6 cellular contexts compared by ENCODE assay signal in genomic region chr22:21490556-21490955, GRCh38. TPM values are rescaled to one million over a fixed set of nuclear protein-coding genes. Genes with fewer than 3 reads are reported as not detected.
DNase-seq lines count a peak whose midpoint lies in the region; TF ChIP-seq lines count a peak whose summit lies in the region.
"Not testable (repeated sequence)": the region's sequence is repeated elsewhere in the genome, so short reads cannot be mapped to it uniquely, and the experiment has no call there.

No MANE protein-coding gene starts in this region.

- H3K4me3 ChIP-seq in WERI-Rb-1 (ENCODE audit: low read depth, low read length); coronary artery; esophagus muscularis mucosa; neural progenitor cell: not testable (repeated sequence)

- H3K23ac ChIP-seq in H9 (ENCODE audit: insufficient read length, low read depth, low read length) = not testable (repeated sequence)

- H3K18ac ChIP-seq in H9 (ENCODE audit: insufficient read length, low read depth, low read length) = not testable (repeated sequence)

- H2BK120ac ChIP-seq in H9 (ENCODE audit: low read depth, low read length, poor library complexity, severe bottlenecking) = not testable (repeated sequence)

- not testable (repeated sequence) for H3K79me2 ChIP-seq in H9 (ENCODE audit: insufficient read depth, low read length); neural progenitor cell (ENCODE audit: low read depth)

- not testable (repeated sequence) for H4K91ac ChIP-seq in H9 (ENCODE audit: insufficient read length, low read depth, low read length)

- H3K14ac ChIP-seq in H9 (ENCODE audit: insufficient read depth, low read length) = not testable (repeated sequence)

- not testable (repeated sequence) for TF ChIP-seq POLR2A in esophagus muscularis mucosa (IDR thresholded peaks at IDR 0.05; ENCODE audit: low read depth)

- not testable (repeated sequence) for H2BK20ac ChIP-seq in H9 (ENCODE audit: low read depth, low read length, poor library complexity, severe bottlenecking)

- not testable (repeated sequence) for H3K4me2 ChIP-seq in H9 (ENCODE audit: insufficient read depth, insufficient read length, low read length); neural progenitor cell

- TF ChIP-seq CTCF in H9 (conservative IDR thresholded peaks at IDR 0.05); WERI-Rb-1 (IDR thresholded peaks at IDR 0.05; ENCODE audit: low read depth, low read length); coronary artery (IDR thresholded peaks at IDR 0.05); esophagus muscularis mucosa (IDR thresholded peaks at IDR 0.05); neural progenitor cell (IDR thresholded peaks at IDR 0.05): not testable (repeated sequence)

- intact Hi-C loops in esophagus muscularis mucosa (cut with DNase I) = not testable (repeated sequence)

- not testable (repeated sequence) for H2BK12ac ChIP-seq in H9 (ENCODE audit: insufficient read length, low read depth, low read length)

- H3K27ac ChIP-seq in H9 (ENCODE audit: insufficient read length, low read depth, low read length); coronary artery; esophagus muscularis mucosa (replicated peaks in 1 of 4); neural progenitor cell: not testable (repeated sequence)
- H3K27ac ChIP-seq in WERI-Rb-1 = peak overlapping the region; percentile 55; the same call in 1 of the 2 replicates

- not testable (repeated sequence) for H3K56ac ChIP-seq in H9 (ENCODE audit: insufficient read length, low read depth, low read length)

- not testable (repeated sequence) for H3K4me3 Mint-ChIP-seq in H9, neural progenitor cell

- H2AK5ac ChIP-seq in H9 (ENCODE audit: insufficient read length, low read length) = not testable (repeated sequence)

- not testable (repeated sequence) for H2BK15ac ChIP-seq in H9 (ENCODE audit: low read depth, low read length)

- DNase-seq in H9 (peak; percentile 9), coronary artery (ENCODE audit: low spot score) (peak; percentile 40), esophagus muscularis mucosa (ENCODE audit: extremely low spot score) (peak; percentile 62), neural progenitor cell (ENCODE audit: low spot score) (peak; percentile 1), retina (peak; percentile 1)
- not testable (repeated sequence) for DNase-seq in WERI-Rb-1

- H4K20me1 ChIP-seq in H9 (ENCODE audit: control insufficient read depth, insufficient read depth, insufficient read length); neural progenitor cell (ENCODE audit: low read depth): not testable (repeated sequence)

- not testable (repeated sequence) for H3K27me3 Mint-ChIP-seq in H9 (ENCODE audit: low read depth); neural progenitor cell (ENCODE audit: insufficient read depth, low read depth)

- H3K23me2 ChIP-seq in H9 (ENCODE audit: insufficient read length, low read depth, low read length, poor library complexity, severe bottlenecking) = not testable (repeated sequence)

- not testable (repeated sequence) for H3K36me3 Mint-ChIP-seq in H9 (ENCODE audit: insufficient read depth in 1 of 3, low read depth in 3 of 3); neural progenitor cell

- not testable (repeated sequence) for H3K36me3 ChIP-seq in WERI-Rb-1, esophagus muscularis mucosa, neural progenitor cell

- H3K4me1 Mint-ChIP-seq in H9, neural progenitor cell: not testable (repeated sequence)

- not testable (repeated sequence) for H3K27me3 ChIP-seq in H9 (ENCODE audit: insufficient read depth, low read length); WERI-Rb-1 (ENCODE audit: insufficient read depth, low read depth, severe bottlenecking); esophagus muscularis mucosa; neural progenitor cell

- H3K79me1 ChIP-seq in H9 (ENCODE audit: insufficient read depth, low read depth, low read length, poor library complexity, severe bottlenecking) = not testable (repeated sequence)

- WGBS in H9 (ENCODE audit: extremely low coverage, insufficient read length, low lambda C conversion rate) = no CpG with 5 or more reads among the region's 6 CpGs
- WGBS in esophagus muscularis mucosa = 98% methylated on average over 6 of the region's 6 CpGs

- not testable (repeated sequence) for TF ChIP-seq EP300 in esophagus muscularis mucosa (IDR thresholded peaks at IDR 0.05)

- H2BK5ac ChIP-seq in H9 (ENCODE audit: insufficient read length, low read length) = not testable (repeated sequence)

- not testable (repeated sequence) for H3K4ac ChIP-seq in H9 (ENCODE audit: low read depth, low read length)

- not testable (repeated sequence) for H4K5ac ChIP-seq in H9 (ENCODE audit: insufficient read length, low read depth, low read length)

- not testable (repeated sequence) for H3K9me3 Mint-ChIP-seq in H9, neural progenitor cell

- H3T11ph ChIP-seq in H9 (ENCODE audit: low read length) = not testable (repeated sequence)

- H2AFZ ChIP-seq in H9 (ENCODE audit: low read length); neural progenitor cell (replicated peaks): not testable (repeated sequence)

- H3K27ac Mint-ChIP-seq in H9, neural progenitor cell: not testable (repeated sequence)

- H3K9ac ChIP-seq in H9 (ENCODE audit: extremely low read depth, insufficient read length, low read length); neural progenitor cell: not testable (repeated sequence)

- H4K8ac ChIP-seq in H9 (replicated peaks; ENCODE audit: insufficient read length, low read depth, low read length) = not testable (repeated sequence)

- H3K4me1 ChIP-seq in H9 (ENCODE audit: insufficient read depth, low read length); esophagus muscularis mucosa; neural progenitor cell: not testable (repeated sequence)

- not testable (repeated sequence) for H3K9me3 ChIP-seq in H9 (ENCODE audit: control insufficient read depth, low read depth, low read length); WERI-Rb-1 (ENCODE audit: severe bottlenecking); esophagus muscularis mucosa; neural progenitor cell (ENCODE audit: low read depth)

- not testable (repeated sequence) for H3F3A ChIP-seq in neural progenitor cell (ENCODE audit: low read depth)

RNA-seq across cellular contexts. Expression of gene TMEM191C, which starts 23.4 kb away (rescaled TPM):
- total RNA-seq in H9 (2021) (3.3 and 4.2 TPM in 2 replicates), esophagus muscularis mucosa (1 to 10 TPM in 2 of 4 donors, under 1 TPM in 1, not detected in 1; 0.99 to 5.1 (median 3.8) TPM), neural progenitor cell (ENCODE audit: low replicate concordance) (1.5 TPM in 1 of 2 replicates, not detected in the other)
